3 cellular contexts compared by ENCODE assay signal in genomic region chr2:64012115-64012514, GRCh38.
TF ChIP-seq lines count a peak whose summit lies in the region.

No MANE protein-coding gene starts in this region.

TF ChIP-seq in A549, 52 proteins besides CTCF, POLR2A, EP300 and RAD21:
- TF ChIP-seq EHF (CRISPR knock-in tag; IDR thresholded peaks at IDR 0.05) = no peak
- TF ChIP-seq, protein P1, sequence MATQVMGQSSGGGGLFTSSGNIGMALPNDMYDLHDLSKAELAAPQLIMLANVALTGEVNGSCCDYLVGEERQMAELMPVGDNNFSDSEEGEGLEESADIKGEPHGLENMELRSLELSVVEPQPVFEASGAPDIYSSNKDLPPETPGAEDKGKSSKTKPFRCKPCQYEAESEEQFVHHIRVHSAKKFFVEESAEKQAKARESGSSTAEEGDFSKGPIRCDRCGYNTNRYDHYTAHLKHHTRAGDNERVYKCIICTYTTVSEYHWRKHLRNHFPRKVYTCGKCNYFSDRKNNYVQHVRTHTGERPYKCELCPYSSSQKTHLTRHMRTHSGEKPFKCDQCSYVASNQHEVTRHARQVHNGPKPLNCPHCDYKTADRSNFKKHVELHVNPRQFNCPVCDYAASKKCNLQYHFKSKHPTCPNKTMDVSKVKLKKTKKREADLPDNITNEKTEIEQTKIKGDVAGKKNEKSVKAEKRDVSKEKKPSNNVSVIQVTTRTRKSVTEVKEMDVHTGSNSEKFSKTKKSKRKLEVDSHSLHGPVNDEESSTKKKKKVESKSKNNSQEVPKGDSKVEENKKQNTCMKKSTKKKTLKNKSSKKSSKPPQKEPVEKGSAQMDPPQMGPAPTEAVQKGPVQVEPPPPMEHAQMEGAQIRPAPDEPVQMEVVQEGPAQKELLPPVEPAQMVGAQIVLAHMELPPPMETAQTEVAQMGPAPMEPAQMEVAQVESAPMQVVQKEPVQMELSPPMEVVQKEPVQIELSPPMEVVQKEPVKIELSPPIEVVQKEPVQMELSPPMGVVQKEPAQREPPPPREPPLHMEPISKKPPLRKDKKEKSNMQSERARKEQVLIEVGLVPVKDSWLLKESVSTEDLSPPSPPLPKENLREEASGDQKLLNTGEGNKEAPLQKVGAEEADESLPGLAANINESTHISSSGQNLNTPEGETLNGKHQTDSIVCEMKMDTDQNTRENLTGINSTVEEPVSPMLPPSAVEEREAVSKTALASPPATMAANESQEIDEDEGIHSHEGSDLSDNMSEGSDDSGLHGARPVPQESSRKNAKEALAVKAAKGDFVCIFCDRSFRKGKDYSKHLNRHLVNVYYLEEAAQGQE (IDR thresholded peaks at IDR 0.05) = no peak
- TF ChIP-seq MAFK (IDR thresholded peaks at IDR 0.05; ENCODE audit: partially characterized antibody) = peak; percentile 6
TF ChIP-seq in A549: peak in this region for 1.

TF ChIP-seq in IMR-90, 13 proteins besides CTCF, POLR2A, EP300 and RAD21:
- TF ChIP-seq MXI1 (IDR thresholded peaks at IDR 0.05; ENCODE audit: borderline replicate concordance, low read depth, low read length) (no peak), MAFK (IDR thresholded peaks at IDR 0.05; ENCODE audit: low read depth, low read length) (no peak), NFE2L2 (IDR thresholded peaks at IDR 0.05; ENCODE audit: low read depth, low read length) (no peak), FOS (IDR thresholded peaks at IDR 0.05; ENCODE audit: low read depth, low read length) (no peak), MAZ (IDR thresholded peaks at IDR 0.05; ENCODE audit: borderline replicate concordance, low read depth, low read length) (no peak), BHLHE40 (IDR thresholded peaks at IDR 0.05; ENCODE audit: low read depth, low read length) (no peak), CHD1 (IDR thresholded peaks at IDR 0.05; ENCODE audit: low read depth, low read length) (no peak), SMC3 (IDR thresholded peaks at IDR 0.05; ENCODE audit: low read depth, low read length) (no peak), RCOR1 (IDR thresholded peaks at IDR 0.05; ENCODE audit: insufficient replicate concordance, low read length) (no peak), CEBPB (IDR thresholded peaks at IDR 0.05; ENCODE audit: low read depth, low read length) (no peak), ELK1 (IDR thresholded peaks at IDR 0.05; ENCODE audit: borderline replicate concordance, low read depth, low read length) (no peak), RFX5 (IDR thresholded peaks at IDR 0.05; ENCODE audit: low read depth, low read length) (no peak)
- TF ChIP-seq, protein P2, sequence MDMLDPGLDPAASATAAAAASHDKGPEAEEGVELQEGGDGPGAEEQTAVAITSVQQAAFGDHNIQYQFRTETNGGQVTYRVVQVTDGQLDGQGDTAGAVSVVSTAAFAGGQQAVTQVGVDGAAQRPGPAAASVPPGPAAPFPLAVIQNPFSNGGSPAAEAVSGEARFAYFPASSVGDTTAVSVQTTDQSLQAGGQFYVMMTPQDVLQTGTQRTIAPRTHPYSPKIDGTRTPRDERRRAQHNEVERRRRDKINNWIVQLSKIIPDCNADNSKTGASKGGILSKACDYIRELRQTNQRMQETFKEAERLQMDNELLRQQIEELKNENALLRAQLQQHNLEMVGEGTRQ (IDR thresholded peaks at IDR 0.05; ENCODE audit: low read depth, low read length) = no peak

TF ChIP-seq in K562, 482 proteins besides CTCF, POLR2A, EP300 and RAD21:
- no peak for TF ChIP-seq SMARCC2 (IDR thresholded peaks at IDR 0.05; ENCODE audit: low read depth)
- peak; percentile 66 for TF ChIP-seq ZNF316 (IDR thresholded peaks at IDR 0.05)
- TF ChIP-seq C11orf30 (IDR thresholded peaks at IDR 0.05; ENCODE audit: low read depth) = peak; percentile 53; the same call in 1 of the 2 replicates
- TF ChIP-seq ASH1L (IDR thresholded peaks at IDR 0.05; ENCODE audit: borderline replicate concordance, low read depth, partially characterized antibody) = no peak
- no peak for TF ChIP-seq DIDO1 (tag; IDR thresholded peaks at IDR 0.05; ENCODE audit: low read depth)
- TF ChIP-seq HSF4 (CRISPR knock-in tag; IDR thresholded peaks at IDR 0.05; ENCODE audit: borderline replicate concordance) = no peak
- no peak for TF ChIP-seq GABPA (tag; conservative IDR thresholded peaks at IDR 0.05; ENCODE audit: low read depth)
- TF ChIP-seq CREM (IDR thresholded peaks at IDR 0.05; ENCODE audit: low read depth) = no peak
- TF ChIP-seq, protein P3, sequence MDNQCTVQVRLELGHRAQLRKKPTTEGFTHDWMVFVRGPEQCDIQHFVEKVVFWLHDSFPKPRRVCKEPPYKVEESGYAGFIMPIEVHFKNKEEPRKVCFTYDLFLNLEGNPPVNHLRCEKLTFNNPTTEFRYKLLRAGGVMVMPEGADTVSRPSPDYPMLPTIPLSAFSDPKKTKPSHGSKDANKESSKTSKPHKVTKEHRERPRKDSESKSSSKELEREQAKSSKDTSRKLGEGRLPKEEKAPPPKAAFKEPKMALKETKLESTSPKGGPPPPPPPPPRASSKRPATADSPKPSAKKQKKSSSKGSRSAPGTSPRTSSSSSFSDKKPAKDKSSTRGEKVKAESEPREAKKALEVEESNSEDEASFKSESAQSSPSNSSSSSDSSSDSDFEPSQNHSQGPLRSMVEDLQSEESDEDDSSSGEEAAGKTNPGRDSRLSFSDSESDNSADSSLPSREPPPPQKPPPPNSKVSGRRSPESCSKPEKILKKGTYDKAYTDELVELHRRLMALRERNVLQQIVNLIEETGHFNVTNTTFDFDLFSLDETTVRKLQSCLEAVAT (IDR thresholded peaks at IDR 0.05) = no peak
- TF ChIP-seq MCM5 (IDR thresholded peaks at IDR 0.05; ENCODE audit: low read depth) = no peak
- TF ChIP-seq KLF13 (tag; IDR thresholded peaks at IDR 0.05; ENCODE audit: borderline replicate concordance, low read depth) = no peak
- no peak for TF ChIP-seq RBM22 (IDR thresholded peaks at IDR 0.05; ENCODE audit: low read depth, low read length, poor library complexity, severe bottlenecking)
- TF ChIP-seq NCOR1 (IDR thresholded peaks at IDR 0.05) = no peak
